Comparison of ENCODE assay signal across 1 cellular context in genomic region chr19:9786342-9786741, GRCh38.
A peak's percentile ranks its signal among the peaks of the same experiment; 100 is the strongest.
TF ChIP-seq lines count a peak whose summit lies in the region.

No MANE protein-coding gene starts in this region.

TF ChIP-seq in HepG2, 621 proteins besides CTCF, POLR2A, EP300 and RAD21:
- TF ChIP-seq, protein P1, sequence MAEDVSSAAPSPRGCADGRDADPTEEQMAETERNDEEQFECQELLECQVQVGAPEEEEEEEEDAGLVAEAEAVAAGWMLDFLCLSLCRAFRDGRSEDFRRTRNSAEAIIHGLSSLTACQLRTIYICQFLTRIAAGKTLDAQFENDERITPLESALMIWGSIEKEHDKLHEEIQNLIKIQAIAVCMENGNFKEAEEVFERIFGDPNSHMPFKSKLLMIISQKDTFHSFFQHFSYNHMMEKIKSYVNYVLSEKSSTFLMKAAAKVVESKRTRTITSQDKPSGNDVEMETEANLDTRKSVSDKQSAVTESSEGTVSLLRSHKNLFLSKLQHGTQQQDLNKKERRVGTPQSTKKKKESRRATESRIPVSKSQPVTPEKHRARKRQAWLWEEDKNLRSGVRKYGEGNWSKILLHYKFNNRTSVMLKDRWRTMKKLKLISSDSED (CRISPR knock-in tag; IDR thresholded peaks at IDR 0.05), result no peak
- TF ChIP-seq MXI1 (IDR thresholded peaks at IDR 0.05; ENCODE audit: borderline replicate concordance, low read depth, low read length) (no peak), NBN (conservative IDR thresholded peaks at IDR 0.05) (no peak), RFX3 (CRISPR knock-in tag; IDR thresholded peaks at IDR 0.05) (no peak), YEATS4 (CRISPR knock-in tag; IDR thresholded peaks at IDR 0.05; ENCODE audit: borderline replicate concordance) (no peak), DNMT3B (CRISPR knock-in tag; conservative IDR thresholded peaks at IDR 0.05) (no peak), ARID2 (CRISPR knock-in tag; IDR thresholded peaks at IDR 0.05; ENCODE audit: borderline replicate concordance) (no peak), ZNF274 (CRISPR knock-in tag; IDR thresholded peaks at IDR 0.05) (no peak), ZMYM3 (CRISPR knock-in tag; IDR thresholded peaks at IDR 0.05) (no peak), ZNF776 (CRISPR knock-in tag; IDR thresholded peaks at IDR 0.05) (0 out of 2 replicates have a peak, but pooled peaks have one; percentile 17), ZNF44 (CRISPR knock-in tag; IDR thresholded peaks at IDR 0.05) (no peak), ZSCAN25 (CRISPR knock-in tag; IDR thresholded peaks at IDR 0.05) (no peak), STAG1 (CRISPR knock-in tag; IDR thresholded peaks at IDR 0.05) (no peak), ZFX (CRISPR knock-in tag; IDR thresholded peaks at IDR 0.05; ENCODE audit: low read depth) (no peak), TFDP1 (CRISPR knock-in tag; IDR thresholded peaks at IDR 0.05; ENCODE audit: borderline replicate concordance) (no peak), MNT (IDR thresholded peaks at IDR 0.05) (no peak), ZNF770 (CRISPR knock-in tag; IDR thresholded peaks at IDR 0.05) (no peak), ZNF576 (CRISPR knock-in tag; IDR thresholded peaks at IDR 0.05) (no peak), CBX5 (CRISPR knock-in tag; IDR thresholded peaks at IDR 0.05; ENCODE audit: borderline replicate concordance) (no peak), ZNF446 (CRISPR knock-in tag; IDR thresholded peaks at IDR 0.05) (0 out of 2 replicates have a peak, but pooled peaks have one; percentile 7), NR2F2 (IDR thresholded peaks at IDR 0.05; ENCODE audit: borderline replicate concordance, low read depth) (no peak), SAFB2 (CRISPR knock-in tag; IDR thresholded peaks at IDR 0.05; ENCODE audit: borderline replicate concordance, low read depth) (no peak), AHDC1 (CRISPR knock-in tag; IDR thresholded peaks at IDR 0.05; ENCODE audit: borderline replicate concordance) (no peak), IRF2 (CRISPR knock-in tag; IDR thresholded peaks at IDR 0.05) (no peak), ATRX (CRISPR knock-in tag; IDR thresholded peaks at IDR 0.05; ENCODE audit: borderline replicate concordance) (no peak), ZNF280D (CRISPR knock-in tag; IDR thresholded peaks at IDR 0.05) (no peak), SPEN (CRISPR knock-in tag; IDR thresholded peaks at IDR 0.05; ENCODE audit: low read depth) (0 out of 2 replicates have a peak, but pooled peaks have one; percentile 11)
- TF ChIP-seq, protein P2, sequence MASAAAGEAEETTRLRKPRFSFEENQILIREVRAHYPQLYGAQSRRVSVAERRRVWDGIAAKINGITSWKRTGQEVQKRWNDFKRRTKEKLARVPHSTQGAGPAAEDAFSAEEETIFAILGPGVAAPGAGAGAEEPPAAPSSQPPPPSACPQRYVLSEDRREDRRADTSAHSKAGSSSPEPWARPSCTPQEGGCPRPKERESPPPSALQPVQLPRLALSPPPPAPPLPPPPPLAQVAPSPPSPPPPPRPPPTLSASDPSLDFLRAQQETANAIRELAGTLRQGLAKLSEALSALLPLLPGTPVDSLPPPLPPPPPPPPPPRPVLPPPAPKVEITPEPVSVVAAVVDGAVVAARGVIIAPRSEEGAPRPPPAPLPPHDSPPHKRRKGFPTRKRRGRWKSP (CRISPR knock-in tag; IDR thresholded peaks at IDR 0.05), result 0 out of 2 replicates have a peak, but pooled peaks have one; percentile 20
